Comparison of ENCODE assay signal across 1 cellular context in genomic region chr6:116165596-116165995, GRCh38.
TF ChIP-seq lines count a peak whose summit lies in the region.

No MANE protein-coding gene starts in this region.

TF ChIP-seq in SK-N-SH, 30 proteins besides CTCF, POLR2A, EP300 and RAD21 (continued from another document):
- TF ChIP-seq USF2 (IDR thresholded peaks at IDR 0.05; ENCODE audit: borderline replicate concordance, low read depth, low read length) (no peak), ELF1 (IDR thresholded peaks at IDR 0.05) (no peak), FOXM1 (IDR thresholded peaks at IDR 0.05; ENCODE audit: low read depth) (no peak), RXRA (IDR thresholded peaks at IDR 0.05; ENCODE audit: borderline replicate concordance, low read depth) (no peak), FOSL2 (IDR thresholded peaks at IDR 0.05; ENCODE audit: borderline replicate concordance, low read depth) (no peak), GABPA (IDR thresholded peaks at IDR 0.05; ENCODE audit: low read depth) (no peak), TAF1 (IDR thresholded peaks at IDR 0.05; ENCODE audit: borderline replicate concordance, low read depth, low read length) (no peak), NRF1 (IDR thresholded peaks at IDR 0.05; ENCODE audit: low read depth, low read length) (no peak)
